12 cellular contexts compared by ENCODE assay signal in genomic region chr9:126984969-126985368, GRCh38.
A peak's percentile ranks its signal among the peaks of the same experiment; 100 is the strongest.
DNase-seq lines count a peak whose midpoint lies in the region; ATAC-seq, FAIRE-seq and TF ChIP-seq lines count a peak whose summit lies in the region.
"Had no signal": no experiment of that assay in that cellular context is flagged by ENCODE, and none has a peak within 500 bp of the region (broad histone marks: within the 10 kb centered on the region; RNA-seq: fewer than 3 reads in every experiment).

No MANE protein-coding gene starts in this region.

- intact Hi-C loops in mucosa of descending colon (cut with DNase I, micrococcal nuclease): no loop called here

- peaks cover 0 to 12% (median 1%) of the 10 kb centered on the region in 7 donors for H3K9me3 Mint-ChIP-seq in CD4-positive, CD25-positive, alpha-beta regulatory T cell

- no peak for ATAC-seq in CD4-positive, CD25-positive, alpha-beta regulatory T cell (ENCODE audit: low read depth in 2 of 2)
- ATAC-seq in mucosa of descending colon (peak; percentile 56), GM18868 (IDR thresholded peaks at IDR 0.05; ENCODE audit: unreplicated experiment) (no peak)
- ATAC-seq: Panc1 had no signal

- H3K9me3 ChIP-seq in CD4-positive, CD25-positive, alpha-beta regulatory T cell (ENCODE audit: control insufficient read depth in 2 of 2, low read length in 2 of 2): peaks cover 0 to 10% of the 10 kb centered on the region in 2 experiments
- H3K9me3 ChIP-seq in mucosa of descending colon: no peaks in the 10 kb centered on the region

- FAIRE-seq in RCC 7860 (lab: Jason Lieb, UNC): no peak

- no peaks in the 10 kb centered on the region for H3K36me3 ChIP-seq in CD4-positive, CD25-positive, alpha-beta regulatory T cell (ENCODE audit: control insufficient read depth, insufficient read depth, low read length)
- H3K36me3 ChIP-seq in mucosa of descending colon (ENCODE audit: low read depth): no peaks in the 10 kb centered on the region
- H3K36me3 ChIP-seq: BLaER1 had no signal

- peaks cover 5% of the 10 kb centered on the region for H3K36me3 Mint-ChIP-seq in CD4-positive, CD25-positive, alpha-beta regulatory T cell

- no peak for DNase-seq in CD4-positive, CD25-positive, alpha-beta regulatory T cell
- DNase-seq in LoVo (ENCODE audit: low spot score) (peak; percentile 87), cerebellum (ENCODE audit: low spot score) (peak; percentile 78), mucosa of descending colon (peak in 1 of 3 donors; percentile 56), RCC 7860 (ENCODE audit: low spot score) (no peak), GM13977 (ENCODE audit: low spot score) (no peak), NCI-H1694 (lab: John Stamatoyannopoulos, UW) (no peak)
- DNase-seq: effector CD8-positive, alpha-beta T cell; mesendoderm had no signal

- no peaks in the 10 kb centered on the region for H3K27me3 ChIP-seq in CD4-positive, CD25-positive, alpha-beta regulatory T cell (ENCODE audit: control insufficient read depth, insufficient read depth, low read length)

- H3K4me1 ChIP-seq in CD4-positive, CD25-positive, alpha-beta regulatory T cell (ENCODE audit: control insufficient read depth, insufficient read depth, low read length, poor library complexity, severe bottlenecking): peaks cover 51% of the 10 kb centered on the region
- peaks cover 24% of the 10 kb centered on the region for H3K4me1 ChIP-seq in mucosa of descending colon (ENCODE audit: low read depth)

- H3K4me3 ChIP-seq in CD4-positive, CD25-positive, alpha-beta regulatory T cell (ENCODE audit: low read depth, low read length): peak overlapping the region; percentile 3
- H3K4me3 ChIP-seq in mucosa of descending colon: no peak overlapping the region
- H3K4me3 ChIP-seq: BLaER1 had no signal

- H3K4me3 Mint-ChIP-seq in CD4-positive, CD25-positive, alpha-beta regulatory T cell: peak overlapping the region in 1 of 4 donors; percentile 8

- peaks cover 29 to 82% (median 61%) of the 10 kb centered on the region in 4 donors for H3K4me1 Mint-ChIP-seq in CD4-positive, CD25-positive, alpha-beta regulatory T cell

- in situ Hi-C loops in GM13977 (cut with MboI; ENCODE audit: low pct_unique_long_range_greater_than_20kb, low sequenced_read_pairs, unreplicated experiment): no loop called here

- no peak for TF ChIP-seq CTCF in mucosa of descending colon (IDR thresholded peaks at IDR 0.05)
- TF ChIP-seq CTCF in GM13977 (IDR thresholded peaks at IDR 0.05; ENCODE audit: extremely low read depth, insufficient read depth, missing control alignments): no peak

- H3K27ac ChIP-seq in CD4-positive, CD25-positive, alpha-beta regulatory T cell (ENCODE audit: insufficient read depth, low read length, poor library complexity, severe bottlenecking): no peak overlapping the region
- H3K27ac ChIP-seq: BLaER1 had no signal

- H3K27ac Mint-ChIP-seq in CD4-positive, CD25-positive, alpha-beta regulatory T cell: peak overlapping the region in 1 of 3 donors; percentile 75

- H3K27me3 Mint-ChIP-seq in CD4-positive, CD25-positive, alpha-beta regulatory T cell: peaks cover under 1% of the 10 kb centered on the region

Comparison
In these comparisons a context has a peak if more than half of its experiments do, and no peak if none do; other contexts are left out.
1. DNase-seq: peak in LoVo (single experiment) and cerebellum (single experiment); none in CD4-positive, CD25-positive, alpha-beta regulatory T cell (0 of 3), RCC 7860 (single experiment), GM13977 (single experiment) and NCI-H1694 (single experiment).